8 cellular contexts compared by ENCODE assay signal in genomic region chr10:31133628-31134302, GRCh38.
DNase-seq lines count a peak whose midpoint lies in the region; ATAC-seq and TF ChIP-seq lines count a peak whose summit lies in the region.

No MANE protein-coding gene starts in this region.

- intact Hi-C loops in prostate gland (cut with DNase I), result loop anchor here (10.0 kb wide), 1 partner anchor 349 kb away; no protein-coding TSS in a partner anchor

- no peaks in the 10 kb centered on the region for H3K9me3 Mint-ChIP-seq in IgD-negative memory B cell

- H3K4me3 ChIP-seq in right atrium auricular region (peak overlapping the region; percentile 40 to 52), prostate gland (peak overlapping the region; percentile 24 to 26), upper lobe of left lung (peak overlapping the region in 3 of 4 donors; percentile 49 to 55 (median 51))

- peak; percentile 12 for TF ChIP-seq POLR2A in prostate gland (IDR thresholded peaks at IDR 0.05)
- peak in 1 of 4 donors; percentile 74 for TF ChIP-seq POLR2A in upper lobe of left lung (IDR thresholded peaks at IDR 0.05)

- peak in 1 of 4 donors; percentile 12 for TF ChIP-seq EP300 in upper lobe of left lung (IDR thresholded peaks at IDR 0.05)

- H3K4me1 ChIP-seq in right atrium auricular region, result peaks cover 0 to 28% of the 10 kb centered on the region in 2 donors
- H3K4me1 ChIP-seq in prostate gland (replicated peaks), result no peaks in the 10 kb centered on the region
- peaks cover 21 to 42% (median 23%) of the 10 kb centered on the region in 4 donors for H3K4me1 ChIP-seq in upper lobe of left lung

- H3K36me3 ChIP-seq in right atrium auricular region, result no peaks in the 10 kb centered on the region
- H3K36me3 ChIP-seq in prostate gland, result no peaks in the 10 kb centered on the region
- H3K36me3 ChIP-seq in upper lobe of left lung, result no peaks in the 10 kb centered on the region

- H3K9me3 ChIP-seq in right atrium auricular region, result no peaks in the 10 kb centered on the region
- no peaks in the 10 kb centered on the region for H3K9me3 ChIP-seq in prostate gland
- no peaks in the 10 kb centered on the region for H3K9me3 ChIP-seq in upper lobe of left lung

- H3K4me1 Mint-ChIP-seq in IgD-negative memory B cell, result peaks cover 0 to 15% (median 5%) of the 10 kb centered on the region in 3 donors

- peaks cover 2% of the 10 kb centered on the region for H3K27me3 Mint-ChIP-seq in IgD-negative memory B cell

- DNase-seq in Ammon's horn (ENCODE audit: low spot score) (peak; percentile 91), GM19238 (ENCODE audit: insufficient read length, low spot score) (peak; percentile 70), SW480 (ENCODE audit: low spot score) (peak; percentile 68), amniotic stem cell (lab: John Stamatoyannopoulos, UW) (peak; percentile 20), right atrium auricular region (ENCODE audit: low spot score) (peak; percentile 81), prostate gland (ENCODE audit: low spot score) (peak; percentile 40), upper lobe of left lung (peak; percentile 82 to 95)

- H3K27ac ChIP-seq in right atrium auricular region (peak overlapping the region; percentile 85 to 89), prostate gland (peak overlapping the region; percentile 61 to 72), upper lobe of left lung (peak overlapping the region; percentile 84 to 92 (median 92))

- H3K27me3 ChIP-seq in right atrium auricular region, result no peaks in the 10 kb centered on the region
- no peaks in the 10 kb centered on the region for H3K27me3 ChIP-seq in prostate gland (replicated peaks; ENCODE audit: insufficient read depth)
- no peaks in the 10 kb centered on the region for H3K27me3 ChIP-seq in upper lobe of left lung

- peak overlapping the region; percentile 78 to 95 (median 86) for H3K4me3 Mint-ChIP-seq in IgD-negative memory B cell

- peak; percentile 84 to 87 for ATAC-seq in upper lobe of left lung (ENCODE audit: low FRiP score in 2 of 2)

- peak overlapping the region in 1 of 3 donors; percentile 23 for H3K27ac Mint-ChIP-seq in IgD-negative memory B cell

- 1% methylated on average over 42 of the region's 43 CpGs for WGBS in prostate gland
- WGBS in upper lobe of left lung, 2 donors, result 0% methylated on average over 1 to 38 of the region's 43 CpGs

- no peaks in the 10 kb centered on the region for H3K36me3 Mint-ChIP-seq in IgD-negative memory B cell

- no peak for TF ChIP-seq CTCF in right atrium auricular region (IDR thresholded peaks at IDR 0.05)
- TF ChIP-seq CTCF in prostate gland (IDR thresholded peaks at IDR 0.05), result no peak
- TF ChIP-seq CTCF in upper lobe of left lung (IDR thresholded peaks at IDR 0.05), result no peak

Comparison
In these comparisons a context has a peak if more than half of its experiments do, and no peak if none do; other contexts are left out.
1. Peak in every context shown above with its lines: DNase-seq, ATAC-seq, H3K4me3 ChIP-seq and H3K27ac ChIP-seq.
2. DNase-seq: peak in every context shown above with its lines; median percentile 91 in Ammon's horn; 88 in upper lobe of left lung; 81 in right atrium auricular region; 70 in GM19238; 68 in SW480; 40 in prostate gland; 20 in amniotic stem cell.